1 cellular context compared by ENCODE assay signal in genomic region chr5:177311723-177312648, GRCh38.
TF ChIP-seq lines count a peak whose summit lies in the region.

Gene MXD3 (minus strand): TSS chr5:177311898. CDS start chr5:177311830, 68 bp downstream.

TF ChIP-seq in K562, 482 proteins besides CTCF, POLR2A, EP300 and RAD21 (continued from another document and continues in another):
- TF ChIP-seq DDX20 (tag; IDR thresholded peaks at IDR 0.05; ENCODE audit: low read depth) (no peak), YBX1 (IDR thresholded peaks at IDR 0.05) (no peak), GABPA (tag; conservative IDR thresholded peaks at IDR 0.05; ENCODE audit: low read depth) (no peak), ZNF717 (CRISPR knock-in tag; IDR thresholded peaks at IDR 0.05) (no peak), THRAP3 (IDR thresholded peaks at IDR 0.05; ENCODE audit: borderline replicate concordance) (no peak), KLF10 (CRISPR knock-in tag; IDR thresholded peaks at IDR 0.05) (no peak), POLR2AphosphoS5 (IDR thresholded peaks at IDR 0.05; ENCODE audit: control insufficient read depth, insufficient read depth, low read depth, low read length) (peak; percentile 49; the same call in 1 of the 2 replicates), HNRNPL (IDR thresholded peaks at IDR 0.05; ENCODE audit: low read depth, low read length) (no peak), TSC22D4 (tag; IDR thresholded peaks at IDR 0.05) (no peak), ZBTB12 (CRISPR knock-in tag; IDR thresholded peaks at IDR 0.05) (0 out of 2 replicates have a peak, but pooled peaks have one; percentile 13), POLR2AphosphoS2 (IDR thresholded peaks at IDR 0.05; ENCODE audit: low read length) (no peak), SMAD2 (IDR thresholded peaks at IDR 0.05; ENCODE audit: low read depth, low read length) (no peak), ZNF347 (CRISPR knock-in tag; IDR thresholded peaks at IDR 0.05; ENCODE audit: low read depth) (no peak), EZH2 (IDR thresholded peaks at IDR 0.05; ENCODE audit: borderline replicate concordance, low read depth, low read length) (no peak), PRPF4 (IDR thresholded peaks at IDR 0.05; ENCODE audit: insufficient read depth, low read depth, low read length, poor library complexity, severe bottlenecking) (no peak), GATA2 (CRISPR knock-in tag; IDR thresholded peaks at IDR 0.05) (no peak), ZFX (CRISPR knock-in tag; IDR thresholded peaks at IDR 0.05) (peak; percentile 91), PHTF2 (CRISPR knock-in tag; IDR thresholded peaks at IDR 0.05) (no peak), ZC3H4 (CRISPR knock-in tag; IDR thresholded peaks at IDR 0.05; ENCODE audit: borderline replicate concordance) (no peak), BHLHE40 (IDR thresholded peaks at IDR 0.05; ENCODE audit: low read length) (peak; percentile 83; the same call in 1 of the 2 replicates), PURB (CRISPR knock-in tag; IDR thresholded peaks at IDR 0.05; ENCODE audit: low read depth) (no peak), ZBTB49 (CRISPR knock-in tag; IDR thresholded peaks at IDR 0.05; ENCODE audit: borderline replicate concordance) (no peak), HCFC1 (IDR thresholded peaks at IDR 0.05; ENCODE audit: low read depth, low read length) (peak; percentile 22; the same call in 1 of the 2 replicates), ZNF140 (CRISPR knock-in tag; IDR thresholded peaks at IDR 0.05) (no peak), PML (IDR thresholded peaks at IDR 0.05; ENCODE audit: low read length) (no peak; the same call in 1 of the 2 replicates), SAP30 (IDR thresholded peaks at IDR 0.05; ENCODE audit: borderline replicate concordance, insufficient read depth, low read depth, low read length, poor library complexity, severe bottlenecking) (peak; percentile 97), MNT (conservative IDR thresholded peaks at IDR 0.05) (peak; percentile 100), USF1 (CRISPR knock-in tag; IDR thresholded peaks at IDR 0.05) (peak; percentile 91), ZNF134 (CRISPR knock-in tag; conservative IDR thresholded peaks at IDR 0.05) (no peak), IFI16 (CRISPR knock-in tag; IDR thresholded peaks at IDR 0.05) (no peak), KDM4B (IDR thresholded peaks at IDR 0.05; ENCODE audit: borderline replicate concordance in 2 of 2, low read depth in 1 of 2) (no peak), SMARCB1 (IDR thresholded peaks at IDR 0.05; ENCODE audit: insufficient read length, low read depth) (no peak), FOXJ2 (tag; IDR thresholded peaks at IDR 0.05) (no peak), PTRF (tag; IDR thresholded peaks at IDR 0.05) (no peak), RNF2 (IDR thresholded peaks at IDR 0.05) (no peak; the same call in 1 of the 2 replicates), MLX (CRISPR knock-in tag; conservative IDR thresholded peaks at IDR 0.05) (no peak), NCOA6 (IDR thresholded peaks at IDR 0.05) (no peak), TCF15 (CRISPR knock-in tag; IDR thresholded peaks at IDR 0.05) (no peak), ARNT (IDR thresholded peaks at IDR 0.05) (no peak), ZNF583 (CRISPR knock-in tag; IDR thresholded peaks at IDR 0.05) (no peak), ZBTB5 (IDR thresholded peaks at IDR 0.05) (no peak), PBX2 (CRISPR knock-in tag; IDR thresholded peaks at IDR 0.05; ENCODE audit: low read depth) (no peak), PBX2 (tag; conservative IDR thresholded peaks at IDR 0.05; ENCODE audit: low read depth) (no peak), POLR2G (IDR thresholded peaks at IDR 0.05; ENCODE audit: low read depth, low read length) (peak; percentile 85), RBM14 (IDR thresholded peaks at IDR 0.05; ENCODE audit: borderline replicate concordance, insufficient read depth, low read depth, low read length) (no peak), PREB (CRISPR knock-in tag; IDR thresholded peaks at IDR 0.05) (no peak), CHD2 (IDR thresholded peaks at IDR 0.05; ENCODE audit: low read depth, low read length) (peak; percentile 46; the same call in 1 of the 2 replicates), ARID3B (CRISPR knock-in tag; IDR thresholded peaks at IDR 0.05; ENCODE audit: borderline replicate concordance) (no peak), POLR3G (IDR thresholded peaks at IDR 0.05; ENCODE audit: extremely low read depth, insufficient read length, insufficient replicate concordance) (no peak), EGR1 (conservative IDR thresholded peaks at IDR 0.05) (peak; percentile 85)
